In genomic region chr2:10548626-10549025, GRCh38 we compare ENCODE assay signal across 19 cellular contexts.
DNase-seq lines count a peak whose midpoint lies in the region; ATAC-seq, FAIRE-seq and TF ChIP-seq lines count a peak whose summit lies in the region.
"Had no signal": no experiment of that assay in that cellular context is flagged by ENCODE, and none has a peak within 500 bp of the region (broad histone marks: within the 10 kb centered on the region; RNA-seq: fewer than 3 reads in every experiment).

No MANE protein-coding gene starts in this region.

- H3K4me1 Mint-ChIP-seq in astrocyte (ENCODE audit: low read depth, unreplicated experiment) (peaks cover 3% of the 10 kb centered on the region), type B pancreatic cell (ENCODE audit: unreplicated experiment) (peaks cover 19% of the 10 kb centered on the region)

- H2AFZ ChIP-seq in astrocyte (ENCODE audit: low read depth, low read length), result no peak overlapping the region

- H3K36me3 ChIP-seq in heart right ventricle, result no peaks in the 10 kb centered on the region
- no peaks in the 10 kb centered on the region for H3K36me3 ChIP-seq in astrocyte (ENCODE audit: insufficient read depth, low read length)
- no peaks in the 10 kb centered on the region for H3K36me3 ChIP-seq in esophagus squamous epithelium
- H3K36me3 ChIP-seq: neutrophil had no signal

- H3K79me2 ChIP-seq in astrocyte (ENCODE audit: insufficient read depth, low read length), result no peaks in the 10 kb centered on the region

- H3K4me3 ChIP-seq in heart right ventricle (peak overlapping the region in 2 of 10 donors; percentile 18 to 21), astrocyte (ENCODE audit: insufficient read depth, low read depth, low read length) (no peak overlapping the region), esophagus squamous epithelium (no peak overlapping the region)
- H3K4me3 ChIP-seq: body of pancreas had no signal

- H3K27ac ChIP-seq in heart right ventricle, result peak overlapping the region in 1 of 10 donors; percentile 41
- no peak overlapping the region for H3K27ac ChIP-seq in astrocyte (ENCODE audit: low read depth, low read length)
- no peak overlapping the region for H3K27ac ChIP-seq in esophagus squamous epithelium
- H3K27ac ChIP-seq: body of pancreas, HL-60, neutrophil had no signal

- no peak for TF ChIP-seq CTCF in heart right ventricle (IDR thresholded peaks at IDR 0.05)
- TF ChIP-seq CTCF in astrocyte (IDR thresholded peaks at IDR 0.05; ENCODE audit: insufficient read depth, low read depth, low read length), result no peak
- no peak for TF ChIP-seq CTCF in type B pancreatic cell (conservative IDR thresholded peaks at IDR 0.05)
- TF ChIP-seq CTCF in esophagus squamous epithelium (IDR thresholded peaks at IDR 0.05), result no peak

- peak in 1 of 2 donors; percentile 8 for DNase-seq in heart right ventricle
- DNase-seq in Right ventricle myocardium superior, result no peak
- DNase-seq in astrocyte (ENCODE audit: low read depth), result no peak
- DNase-seq in iPS-NIHi11 (ENCODE audit: low spot score), result peak; percentile 71
- no peak for DNase-seq in type B pancreatic cell (ENCODE audit: extremely low spot score, unreplicated experiment)
- DNase-seq in esophagus squamous epithelium (lab: John Stamatoyannopoulos, UW), result no peak
- DNase-seq: 8988T; activated CD8-positive, alpha-beta T cell treated with anti-CD3 and anti-CD28 coated beads, Interleukin-2, amount 10 ng/mL, durations not matched to agents 7 days and 5 days; activated gamma-delta T cell; body of pancreas; head of caudate nucleus; mammary epithelial cell; NK-92 treated with Interleukin-12 subunit alpha and Interleukin-12 subunit beta, amount 100 ng/mL, for 24 hours; SIG-M5; stimulated activated naive CD4-positive, alpha-beta T cell treated with Interleukin-2 at 50 U/mL for 16 hours had no signal

- peak overlapping the region; percentile 24 for H3K4me2 ChIP-seq in astrocyte (ENCODE audit: low read length)

- FAIRE-seq in astrocyte (lab: Jason Lieb, UNC), result no peak

- H3K9me3 Mint-ChIP-seq in astrocyte (ENCODE audit: unreplicated experiment), result peaks cover 1% of the 10 kb centered on the region
- H3K9me3 Mint-ChIP-seq in type B pancreatic cell, result no peaks in the 10 kb centered on the region

- H4K20me1 ChIP-seq in astrocyte (ENCODE audit: insufficient read depth, low read length), result no peaks in the 10 kb centered on the region

- no peak for TF ChIP-seq POLR2A in esophagus squamous epithelium (IDR thresholded peaks at IDR 0.05)

- H3K36me3 Mint-ChIP-seq in astrocyte (ENCODE audit: low read depth, unreplicated experiment), result peaks cover 3% of the 10 kb centered on the region
- H3K36me3 Mint-ChIP-seq in type B pancreatic cell, result no peaks in the 10 kb centered on the region

- H3K4me3 Mint-ChIP-seq in astrocyte (ENCODE audit: unreplicated experiment) (no peak overlapping the region), type B pancreatic cell (peak overlapping the region; percentile 51)
- H3K4me3 Mint-ChIP-seq: activated CD8-positive, alpha-beta T cell treated with anti-CD3 and anti-CD28 coated beads, Interleukin-2, amount 10 ng/mL, durations not matched to agents 7 days and 5 days had no signal

- peaks cover 27% of the 10 kb centered on the region for H3K27me3 Mint-ChIP-seq in astrocyte (ENCODE audit: low read depth, unreplicated experiment)
- peaks cover 25% of the 10 kb centered on the region for H3K27me3 Mint-ChIP-seq in type B pancreatic cell

- peak overlapping the region; percentile 24 for H3K27ac Mint-ChIP-seq in astrocyte (ENCODE audit: unreplicated experiment)
- H3K27ac Mint-ChIP-seq in type B pancreatic cell, result peak overlapping the region; percentile 31
- H3K27ac Mint-ChIP-seq: activated CD8-positive, alpha-beta T cell treated with anti-CD3 and anti-CD28 coated beads, Interleukin-2, amount 10 ng/mL, durations not matched to agents 7 days and 5 days had no signal

- peaks cover 0 to 35% (median 23%) of the 10 kb centered on the region in 9 donors for H3K4me1 ChIP-seq in heart right ventricle
- peaks cover 5% of the 10 kb centered on the region for H3K4me1 ChIP-seq in astrocyte (ENCODE audit: insufficient read depth, low read length)
- H3K4me1 ChIP-seq in esophagus squamous epithelium, result peaks cover 0 to 19% (median 3%) of the 10 kb centered on the region in 3 donors
- H3K4me1 ChIP-seq: body of pancreas had no signal

- ATAC-seq in heart right ventricle (peak; percentile 13 to 60 (median 43)), Right ventricle myocardium superior (ENCODE audit: poor library complexity) (no peak), GM19023 (IDR thresholded peaks at IDR 0.05; ENCODE audit: unreplicated experiment) (no peak)
- ATAC-seq in activated CD4-positive, CD25-positive, alpha-beta regulatory T cell treated with anti-CD3 and anti-CD28 coated beads, Interleukin-2, amount 50 U/mL, for 24 hours, result no peak
- ATAC-seq: activated CD8-positive, alpha-beta T cell treated with anti-CD3 and anti-CD28 coated beads, Interleukin-2, amount 10 ng/mL, durations not matched to agents 7 days and 5 days; body of pancreas had no signal

- no peak overlapping the region for H3K9ac ChIP-seq in astrocyte (ENCODE audit: low read length)

- intact Hi-C loops in heart right ventricle (cut with DNase I) (no loop called here), Right ventricle myocardium superior (cut with DNase I) (no loop called here), esophagus squamous epithelium (cut with DNase I) (no loop called here)

- H3K9me3 ChIP-seq in heart right ventricle, result no peaks in the 10 kb centered on the region
- H3K9me3 ChIP-seq in astrocyte (ENCODE audit: insufficient read depth, low read depth, low read length), result no peaks in the 10 kb centered on the region
- H3K9me3 ChIP-seq in esophagus squamous epithelium, result no peaks in the 10 kb centered on the region
- H3K9me3 ChIP-seq: body of pancreas, neutrophil had no signal

- H3K27me3 ChIP-seq in heart right ventricle, result peaks cover 0 to 41% (median 16%) of the 10 kb centered on the region in 7 donors
- H3K27me3 ChIP-seq in astrocyte (ENCODE audit: insufficient read depth, low read length), result peaks cover 3% of the 10 kb centered on the region
- peaks cover 0 to 43% (median 0%) of the 10 kb centered on the region in 4 donors for H3K27me3 ChIP-seq in esophagus squamous epithelium

- WGBS in heart right ventricle, 2 donors, result 13 to 16% methylated on average over 18 of the region's 18 CpGs
- WGBS in esophagus squamous epithelium, 2 donors, result 35 to 46% methylated on average over 2 to 12 of the region's 18 CpGs

Comparison
In these comparisons a context has a peak if more than half of its experiments do, and no peak if none do; other contexts are left out.
1. ATAC-seq: peak in heart right ventricle (8 of 8); none in Right ventricle myocardium superior (single experiment), activated CD4-positive, CD25-positive, alpha-beta regulatory T cell treated with anti-CD3 and anti-CD28 coated beads, Interleukin-2, amount 50 U/mL, for 24 hours (0 of 2) and GM19023 (single experiment).